ENCODE assay signal across 15 cellular contexts in the genomic region with DNA sequence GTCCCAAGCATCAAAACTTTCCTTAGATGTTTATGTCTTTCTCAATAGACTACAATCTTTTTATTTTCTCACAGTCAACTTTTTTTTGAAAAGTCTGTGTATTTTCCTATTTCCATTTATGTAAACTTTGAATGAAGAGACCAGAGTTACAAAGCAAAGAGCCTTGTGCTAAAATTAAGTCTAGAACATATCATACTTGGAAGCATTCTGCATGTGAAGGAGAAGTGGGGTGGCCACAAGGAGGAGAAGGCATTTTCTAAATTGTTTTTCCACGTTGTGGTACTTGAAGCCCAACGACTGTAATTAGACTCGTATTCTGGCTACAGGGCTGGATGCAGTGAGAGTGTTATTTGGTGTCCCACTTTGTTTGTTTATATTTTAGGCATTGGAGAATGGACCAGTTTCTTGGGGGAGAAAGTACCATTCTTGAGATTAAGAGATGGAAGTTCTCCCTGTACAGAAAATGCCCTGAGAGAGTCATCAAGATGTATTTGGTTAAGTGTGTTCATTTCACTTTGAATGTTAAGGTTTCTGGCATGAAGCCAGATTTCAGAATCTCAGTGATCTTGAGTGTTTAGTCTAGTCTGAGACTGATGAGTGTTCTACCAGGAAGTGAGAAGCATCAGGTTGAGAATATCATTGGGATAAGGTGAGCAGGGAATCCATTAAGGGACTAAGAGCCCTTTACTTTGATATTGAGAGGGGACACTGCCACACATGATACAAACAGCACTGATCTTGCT.
DNase-seq lines count a peak whose midpoint lies in the region; ATAC-seq and TF ChIP-seq lines count a peak whose summit lies in the region.
"Had no signal": no experiment of that assay in that cellular context is flagged by ENCODE, and none has a peak within 500 bp of the region (broad histone marks: within the 10 kb centered on the region; RNA-seq: fewer than 3 reads in every experiment).

No MANE protein-coding gene starts in this region.

- TF ChIP-seq EP300 in suprapubic skin (IDR thresholded peaks at IDR 0.05), result no peak

- ATAC-seq in HG03520 (IDR thresholded peaks at IDR 0.05; ENCODE audit: unreplicated experiment), result no peak
- ATAC-seq: natural killer cell, Panc1, upper lobe of right lung had no signal

- 16% methylated on average over 3 of the region's 3 CpGs for WGBS in suprapubic skin

- no peak overlapping the region for H3K4me3 ChIP-seq in fibroblast of villous mesenchyme (ENCODE audit: low read depth, low read length)
- no peak overlapping the region for H3K4me3 ChIP-seq in suprapubic skin
- H3K4me3 ChIP-seq: smooth muscle cell, upper lobe of right lung had no signal

- H3K4me1 ChIP-seq in suprapubic skin, result peaks cover 15% of the 10 kb centered on the region
- H3K4me1 ChIP-seq: upper lobe of right lung had no signal

- no peaks in the 10 kb centered on the region for H3K9me3 ChIP-seq in suprapubic skin
- H3K9me3 ChIP-seq: upper lobe of right lung had no signal

- no peak for TF ChIP-seq POLR2A in suprapubic skin (IDR thresholded peaks at IDR 0.05)

- no peaks in the 10 kb centered on the region for H3K36me3 ChIP-seq in suprapubic skin
- H3K36me3 ChIP-seq: upper lobe of right lung had no signal

- H3K27me3 ChIP-seq in suprapubic skin, result no peaks in the 10 kb centered on the region
- H3K27me3 ChIP-seq: upper lobe of right lung had no signal

- peak overlapping the region; percentile 75 for H3K27ac ChIP-seq in suprapubic skin
- H3K27ac ChIP-seq: upper lobe of right lung had no signal

- DNase-seq in NCI-H82 (lab: John Stamatoyannopoulos, UW) (peak; percentile 28), NCI-H82 treated with DMSO at 0.1 percent for 48 hours (lab: John Stamatoyannopoulos, UW; ENCODE audit: unreplicated experiment) (no peak), NCI-H510A treated with DMSO at 0.1 percent for 48 hours (lab: John Stamatoyannopoulos, UW) (peak; percentile 92), fibroblast of villous mesenchyme (ENCODE audit: low read depth) (peak; percentile 38), suprapubic skin (ENCODE audit: low spot score in 2 of 2) (no peak), amniotic stem cell (lab: John Stamatoyannopoulos, UW) (no peak), NCI-H1694 treated with DMSO at 0.1 percent for 48 hours (lab: John Stamatoyannopoulos, UW) (no peak)
- DNase-seq: activated CD4-positive, alpha-beta T cell treated with anti-CD3 and anti-CD28 coated beads, Interleukin-2, amount 50 U/mL, for 4 hours; activated gamma-delta T cell treated with Interleukin-2 at 50 U/mL for 16 hours; MV-4-11; natural killer cell; upper lobe of right lung had no signal

- TF ChIP-seq CTCF in fibroblast of villous mesenchyme (IDR thresholded peaks at IDR 0.05; ENCODE audit: insufficient read depth, low read depth, low read length) (no peak), suprapubic skin (IDR thresholded peaks at IDR 0.05) (no peak)

Comparison
In these comparisons a context has a peak if more than half of its experiments do, and no peak if none do; other contexts are left out.
1. DNase-seq: peak in NCI-H82 (single experiment), NCI-H510A treated with DMSO at 0.1 percent for 48 hours (single experiment) and fibroblast of villous mesenchyme (single experiment); none in NCI-H82 treated with DMSO at 0.1 percent for 48 hours (single experiment), suprapubic skin (0 of 2), amniotic stem cell (single experiment) and NCI-H1694 treated with DMSO at 0.1 percent for 48 hours (single experiment).